Comparison of ENCODE assay signal across 9 cellular contexts in genomic region chr10:126438407-126438783, GRCh38.
"Had no signal": no experiment of that assay in that cellular context is flagged by ENCODE, and none has a peak within 500 bp of the region (broad histone marks: within the 10 kb centered on the region; RNA-seq: fewer than 3 reads in every experiment).

No MANE protein-coding gene starts in this region.

- ATAC-seq: GM23338, HCT116 had no signal

- H3K9ac ChIP-seq: GM23248 had no signal

- H3K27ac Mint-ChIP-seq: GM23338, H9, HFFc6 had no signal

- H3K4me2 ChIP-seq: GM23338 had no signal

- H2AFZ ChIP-seq: GM23248, GM23338 had no signal

- DNase-seq: GM23248, GOT3, H7, H9, HCEC 1CT, HFFc6 had no signal

- H3K36me3 ChIP-seq: HAP-1 had no signal

- H3K4me3 Mint-ChIP-seq: GM23338, H9, HFFc6 had no signal

- H3K4me1 Mint-ChIP-seq: GM23338 had no signal

- H3K4me1 ChIP-seq: HAP-1 had no signal

- H3K27ac ChIP-seq: GM23248 had no signal

- H3K9me3 ChIP-seq: HAP-1 had no signal

- H3K4me3 ChIP-seq: GM23248, GM23338, HAP-1 had no signal

- H3K9me3 Mint-ChIP-seq: HFFc6 had no signal
